ENCODE assay signal across 1 cellular context in the genomic region with DNA sequence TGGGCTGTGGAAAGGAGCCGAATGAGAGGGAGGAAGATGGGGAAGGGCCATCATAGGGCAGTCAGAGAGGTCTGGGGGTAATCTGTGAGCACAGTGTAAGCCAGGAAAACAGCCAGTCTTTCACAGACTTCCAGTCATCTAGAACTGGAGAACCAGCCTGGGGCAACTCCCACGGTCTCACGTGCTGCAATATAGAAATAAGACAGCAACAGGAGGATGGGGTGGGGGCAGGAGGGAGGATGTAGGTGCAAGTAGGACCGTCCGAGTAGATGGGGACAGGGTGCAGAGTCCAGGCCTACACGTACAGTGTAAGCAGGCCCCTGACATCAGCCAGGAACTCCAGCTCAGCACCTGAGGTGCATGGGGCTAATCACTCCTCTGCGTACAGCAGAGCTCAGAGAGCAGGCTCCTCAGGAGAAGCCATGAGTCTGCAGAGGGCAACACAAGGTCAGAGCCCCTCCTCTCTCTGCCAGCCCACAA.
TF ChIP-seq lines count a peak whose summit lies in the region.

No MANE protein-coding gene starts in this region.

TF ChIP-seq in HepG2, 621 proteins besides CTCF, POLR2A, EP300 and RAD21 (continued from another document and continues in another):
- TF ChIP-seq, protein P1, sequence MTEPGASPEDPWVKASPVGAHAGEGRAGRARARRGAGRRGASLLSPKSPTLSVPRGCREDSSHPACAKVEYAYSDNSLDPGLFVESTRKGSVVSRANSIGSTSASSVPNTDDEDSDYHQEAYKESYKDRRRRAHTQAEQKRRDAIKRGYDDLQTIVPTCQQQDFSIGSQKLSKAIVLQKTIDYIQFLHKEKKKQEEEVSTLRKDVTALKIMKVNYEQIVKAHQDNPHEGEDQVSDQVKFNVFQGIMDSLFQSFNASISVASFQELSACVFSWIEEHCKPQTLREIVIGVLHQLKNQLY (CRISPR knock-in tag; IDR thresholded peaks at IDR 0.05) = peak; percentile 53; the same call in 1 of the 2 replicates
- TF ChIP-seq, protein P2, sequence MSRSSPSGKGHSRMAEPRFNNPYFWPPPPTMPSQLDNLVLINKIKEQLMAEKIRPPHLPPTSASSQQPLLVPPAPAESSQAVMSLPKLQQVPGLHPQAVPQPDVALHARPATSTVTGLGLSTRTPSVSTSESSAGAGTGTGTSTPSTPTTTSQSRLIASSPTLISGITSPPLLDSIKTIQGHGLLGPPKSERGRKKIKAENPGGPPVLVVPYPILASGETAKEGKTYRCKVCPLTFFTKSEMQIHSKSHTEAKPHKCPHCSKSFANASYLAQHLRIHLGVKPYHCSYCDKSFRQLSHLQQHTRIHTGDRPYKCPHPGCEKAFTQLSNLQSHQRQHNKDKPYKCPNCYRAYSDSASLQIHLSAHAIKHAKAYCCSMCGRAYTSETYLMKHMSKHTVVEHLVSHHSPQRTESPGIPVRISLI (CRISPR knock-in tag; IDR thresholded peaks at IDR 0.05; ENCODE audit: borderline replicate concordance) = no peak
- TF ChIP-seq TCF7L2 (IDR thresholded peaks at IDR 0.05; ENCODE audit: low read depth, low read length) = no peak
- 0 out of 2 replicates have a peak, but pooled peaks have one; percentile 34 for TF ChIP-seq ZNF792 (CRISPR knock-in tag; IDR thresholded peaks at IDR 0.05)
- TF ChIP-seq, protein P3, sequence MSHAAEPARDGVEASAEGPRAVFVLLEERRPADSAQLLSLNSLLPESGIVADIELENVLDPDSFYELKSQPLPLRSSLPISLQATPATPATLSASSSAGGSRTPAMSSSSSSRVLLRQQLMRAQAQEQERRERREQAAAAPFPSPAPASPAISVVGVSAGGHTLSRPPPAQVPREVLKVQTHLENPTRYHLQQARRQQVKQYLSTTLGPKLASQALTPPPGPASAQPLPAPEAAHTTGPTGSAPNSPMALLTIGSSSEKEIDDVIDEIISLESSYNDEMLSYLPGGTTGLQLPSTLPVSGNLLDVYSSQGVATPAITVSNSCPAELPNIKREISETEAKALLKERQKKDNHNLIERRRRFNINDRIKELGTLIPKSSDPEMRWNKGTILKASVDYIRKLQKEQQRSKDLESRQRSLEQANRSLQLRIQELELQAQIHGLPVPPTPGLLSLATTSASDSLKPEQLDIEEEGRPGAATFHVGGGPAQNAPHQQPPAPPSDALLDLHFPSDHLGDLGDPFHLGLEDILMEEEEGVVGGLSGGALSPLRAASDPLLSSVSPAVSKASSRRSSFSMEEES (CRISPR knock-in tag; IDR thresholded peaks at IDR 0.05) = peak; percentile 49; the same call in 1 of the 2 replicates
- peak; percentile 73 for TF ChIP-seq HNF4G (IDR thresholded peaks at IDR 0.05; ENCODE audit: borderline replicate concordance, low read depth, low read length)
- TF ChIP-seq HNF4G (CRISPR knock-in tag; IDR thresholded peaks at IDR 0.05; ENCODE audit: borderline replicate concordance, low read depth) = peak; percentile 68; the same call in 1 of the 2 replicates
- TF ChIP-seq, protein P4, sequence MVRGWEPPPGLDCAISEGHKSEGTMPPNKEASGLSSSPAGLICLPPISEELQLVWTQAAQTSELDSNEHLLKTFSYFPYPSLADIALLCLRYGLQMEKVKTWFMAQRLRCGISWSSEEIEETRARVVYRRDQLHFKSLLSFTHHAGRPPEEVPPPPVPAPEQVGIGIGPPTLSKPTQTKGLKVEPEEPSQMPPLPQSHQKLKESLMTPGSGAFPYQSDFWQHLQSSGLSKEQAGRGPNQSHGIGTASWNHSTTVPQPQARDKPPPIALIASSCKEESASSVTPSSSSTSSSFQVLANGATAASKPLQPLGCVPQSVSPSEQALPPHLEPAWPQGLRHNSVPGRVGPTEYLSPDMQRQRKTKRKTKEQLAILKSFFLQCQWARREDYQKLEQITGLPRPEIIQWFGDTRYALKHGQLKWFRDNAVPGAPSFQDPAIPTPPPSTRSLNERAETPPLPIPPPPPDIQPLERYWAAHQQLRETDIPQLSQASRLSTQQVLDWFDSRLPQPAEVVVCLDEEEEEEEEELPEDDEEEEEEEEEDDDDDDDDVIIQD (CRISPR knock-in tag; IDR thresholded peaks at IDR 0.05; ENCODE audit: low read depth) = peak; percentile 76; the same call in 1 of the 2 replicates
- peak; percentile 23 for TF ChIP-seq XRCC5 (optimal IDR thresholded peaks at IDR 0.05; ENCODE audit: low read length)
- TF ChIP-seq, protein P5, sequence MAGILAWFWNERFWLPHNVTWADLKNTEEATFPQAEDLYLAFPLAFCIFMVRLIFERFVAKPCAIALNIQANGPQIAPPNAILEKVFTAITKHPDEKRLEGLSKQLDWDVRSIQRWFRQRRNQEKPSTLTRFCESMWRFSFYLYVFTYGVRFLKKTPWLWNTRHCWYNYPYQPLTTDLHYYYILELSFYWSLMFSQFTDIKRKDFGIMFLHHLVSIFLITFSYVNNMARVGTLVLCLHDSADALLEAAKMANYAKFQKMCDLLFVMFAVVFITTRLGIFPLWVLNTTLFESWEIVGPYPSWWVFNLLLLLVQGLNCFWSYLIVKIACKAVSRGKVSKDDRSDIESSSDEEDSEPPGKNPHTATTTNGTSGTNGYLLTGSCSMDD (CRISPR knock-in tag; IDR thresholded peaks at IDR 0.05) = no peak
- TF ChIP-seq ZMYM3 (CRISPR knock-in tag; IDR thresholded peaks at IDR 0.05) = peak; percentile 91
- TF ChIP-seq KMT2B (CRISPR knock-in tag; IDR thresholded peaks at IDR 0.05) = no peak
- TF ChIP-seq PHF5A (CRISPR knock-in tag; IDR thresholded peaks at IDR 0.05; ENCODE audit: low read depth, unreplicated experiment) = no peak
- TF ChIP-seq ZNF607 (CRISPR knock-in tag; IDR thresholded peaks at IDR 0.05; ENCODE audit: borderline replicate concordance) = 0 out of 2 replicates have a peak, but pooled peaks have one; percentile 44
- no peak for TF ChIP-seq ZNF337 (CRISPR knock-in tag; IDR thresholded peaks at IDR 0.05; ENCODE audit: borderline replicate concordance, low read depth)
- TF ChIP-seq TARDBP (CRISPR knock-in tag; IDR thresholded peaks at IDR 0.05) = 0 out of 2 replicates have a peak, but pooled peaks have one; percentile 48
- peak; percentile 86 for TF ChIP-seq MED1 (CRISPR knock-in tag; IDR thresholded peaks at IDR 0.05)
- TF ChIP-seq ZNF546 (CRISPR knock-in tag; conservative IDR thresholded peaks at IDR 0.05) = no peak
- TF ChIP-seq NCOA2 (CRISPR knock-in tag; IDR thresholded peaks at IDR 0.05) = peak; percentile 64
- TF ChIP-seq, protein P6, sequence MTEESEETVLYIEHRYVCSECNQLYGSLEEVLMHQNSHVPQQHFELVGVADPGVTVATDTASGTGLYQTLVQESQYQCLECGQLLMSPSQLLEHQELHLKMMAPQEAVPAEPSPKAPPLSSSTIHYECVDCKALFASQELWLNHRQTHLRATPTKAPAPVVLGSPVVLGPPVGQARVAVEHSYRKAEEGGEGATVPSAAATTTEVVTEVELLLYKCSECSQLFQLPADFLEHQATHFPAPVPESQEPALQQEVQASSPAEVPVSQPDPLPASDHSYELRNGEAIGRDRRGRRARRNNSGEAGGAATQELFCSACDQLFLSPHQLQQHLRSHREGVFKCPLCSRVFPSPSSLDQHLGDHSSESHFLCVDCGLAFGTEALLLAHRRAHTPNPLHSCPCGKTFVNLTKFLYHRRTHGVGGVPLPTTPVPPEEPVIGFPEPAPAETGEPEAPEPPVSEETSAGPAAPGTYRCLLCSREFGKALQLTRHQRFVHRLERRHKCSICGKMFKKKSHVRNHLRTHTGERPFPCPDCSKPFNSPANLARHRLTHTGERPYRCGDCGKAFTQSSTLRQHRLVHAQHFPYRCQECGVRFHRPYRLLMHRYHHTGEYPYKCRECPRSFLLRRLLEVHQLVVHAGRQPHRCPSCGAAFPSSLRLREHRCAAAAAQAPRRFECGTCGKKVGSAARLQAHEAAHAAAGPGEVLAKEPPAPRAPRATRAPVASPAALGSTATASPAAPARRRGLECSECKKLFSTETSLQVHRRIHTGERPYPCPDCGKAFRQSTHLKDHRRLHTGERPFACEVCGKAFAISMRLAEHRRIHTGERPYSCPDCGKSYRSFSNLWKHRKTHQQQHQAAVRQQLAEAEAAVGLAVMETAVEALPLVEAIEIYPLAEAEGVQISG (CRISPR knock-in tag; IDR thresholded peaks at IDR 0.05) = peak; percentile 56; the same call in 1 of the 2 replicates
- no peak for TF ChIP-seq ZNF17 (CRISPR knock-in tag; IDR thresholded peaks at IDR 0.05)
- TF ChIP-seq, protein P7, sequence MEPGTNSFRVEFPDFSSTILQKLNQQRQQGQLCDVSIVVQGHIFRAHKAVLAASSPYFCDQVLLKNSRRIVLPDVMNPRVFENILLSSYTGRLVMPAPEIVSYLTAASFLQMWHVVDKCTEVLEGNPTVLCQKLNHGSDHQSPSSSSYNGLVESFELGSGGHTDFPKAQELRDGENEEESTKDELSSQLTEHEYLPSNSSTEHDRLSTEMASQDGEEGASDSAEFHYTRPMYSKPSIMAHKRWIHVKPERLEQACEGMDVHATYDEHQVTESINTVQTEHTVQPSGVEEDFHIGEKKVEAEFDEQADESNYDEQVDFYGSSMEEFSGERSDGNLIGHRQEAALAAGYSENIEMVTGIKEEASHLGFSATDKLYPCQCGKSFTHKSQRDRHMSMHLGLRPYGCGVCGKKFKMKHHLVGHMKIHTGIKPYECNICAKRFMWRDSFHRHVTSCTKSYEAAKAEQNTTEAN (CRISPR knock-in tag; conservative IDR thresholded peaks at IDR 0.05) = 0 out of 2 replicates have a peak, but pooled peaks have one; percentile 32
- TF ChIP-seq, protein P8, sequence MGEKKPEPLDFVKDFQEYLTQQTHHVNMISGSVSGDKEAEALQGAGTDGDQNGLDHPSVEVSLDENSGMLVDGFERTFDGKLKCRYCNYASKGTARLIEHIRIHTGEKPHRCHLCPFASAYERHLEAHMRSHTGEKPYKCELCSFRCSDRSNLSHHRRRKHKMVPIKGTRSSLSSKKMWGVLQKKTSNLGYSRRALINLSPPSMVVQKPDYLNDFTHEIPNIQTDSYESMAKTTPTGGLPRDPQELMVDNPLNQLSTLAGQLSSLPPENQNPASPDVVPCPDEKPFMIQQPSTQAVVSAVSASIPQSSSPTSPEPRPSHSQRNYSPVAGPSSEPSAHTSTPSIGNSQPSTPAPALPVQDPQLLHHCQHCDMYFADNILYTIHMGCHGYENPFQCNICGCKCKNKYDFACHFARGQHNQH (CRISPR knock-in tag; IDR thresholded peaks at IDR 0.05) = peak; percentile 59; the same call in 1 of the 2 replicates
- TF ChIP-seq, protein P9, sequence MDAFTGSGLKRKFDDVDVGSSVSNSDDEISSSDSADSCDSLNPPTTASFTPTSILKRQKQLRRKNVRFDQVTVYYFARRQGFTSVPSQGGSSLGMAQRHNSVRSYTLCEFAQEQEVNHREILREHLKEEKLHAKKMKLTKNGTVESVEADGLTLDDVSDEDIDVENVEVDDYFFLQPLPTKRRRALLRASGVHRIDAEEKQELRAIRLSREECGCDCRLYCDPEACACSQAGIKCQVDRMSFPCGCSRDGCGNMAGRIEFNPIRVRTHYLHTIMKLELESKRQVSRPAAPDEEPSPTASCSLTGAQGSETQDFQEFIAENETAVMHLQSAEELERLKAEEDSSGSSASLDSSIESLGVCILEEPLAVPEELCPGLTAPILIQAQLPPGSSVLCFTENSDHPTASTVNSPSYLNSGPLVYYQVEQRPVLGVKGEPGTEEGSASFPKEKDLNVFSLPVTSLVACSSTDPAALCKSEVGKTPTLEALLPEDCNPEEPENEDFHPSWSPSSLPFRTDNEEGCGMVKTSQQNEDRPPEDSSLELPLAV (CRISPR knock-in tag; conservative IDR thresholded peaks at IDR 0.05; ENCODE audit: low read depth) = no peak
- TF ChIP-seq CHD4 (IDR thresholded peaks at IDR 0.05; ENCODE audit: borderline replicate concordance, low read length) = 0 out of 2 replicates have a peak, but pooled peaks have one; percentile 25
- TF ChIP-seq CBFB (CRISPR knock-in tag; IDR thresholded peaks at IDR 0.05) = no peak
- peak; percentile 59; the same call in 1 of the 2 replicates for TF ChIP-seq KDM6A (CRISPR knock-in tag; IDR thresholded peaks at IDR 0.05; ENCODE audit: low read depth)
- TF ChIP-seq, protein P10, sequence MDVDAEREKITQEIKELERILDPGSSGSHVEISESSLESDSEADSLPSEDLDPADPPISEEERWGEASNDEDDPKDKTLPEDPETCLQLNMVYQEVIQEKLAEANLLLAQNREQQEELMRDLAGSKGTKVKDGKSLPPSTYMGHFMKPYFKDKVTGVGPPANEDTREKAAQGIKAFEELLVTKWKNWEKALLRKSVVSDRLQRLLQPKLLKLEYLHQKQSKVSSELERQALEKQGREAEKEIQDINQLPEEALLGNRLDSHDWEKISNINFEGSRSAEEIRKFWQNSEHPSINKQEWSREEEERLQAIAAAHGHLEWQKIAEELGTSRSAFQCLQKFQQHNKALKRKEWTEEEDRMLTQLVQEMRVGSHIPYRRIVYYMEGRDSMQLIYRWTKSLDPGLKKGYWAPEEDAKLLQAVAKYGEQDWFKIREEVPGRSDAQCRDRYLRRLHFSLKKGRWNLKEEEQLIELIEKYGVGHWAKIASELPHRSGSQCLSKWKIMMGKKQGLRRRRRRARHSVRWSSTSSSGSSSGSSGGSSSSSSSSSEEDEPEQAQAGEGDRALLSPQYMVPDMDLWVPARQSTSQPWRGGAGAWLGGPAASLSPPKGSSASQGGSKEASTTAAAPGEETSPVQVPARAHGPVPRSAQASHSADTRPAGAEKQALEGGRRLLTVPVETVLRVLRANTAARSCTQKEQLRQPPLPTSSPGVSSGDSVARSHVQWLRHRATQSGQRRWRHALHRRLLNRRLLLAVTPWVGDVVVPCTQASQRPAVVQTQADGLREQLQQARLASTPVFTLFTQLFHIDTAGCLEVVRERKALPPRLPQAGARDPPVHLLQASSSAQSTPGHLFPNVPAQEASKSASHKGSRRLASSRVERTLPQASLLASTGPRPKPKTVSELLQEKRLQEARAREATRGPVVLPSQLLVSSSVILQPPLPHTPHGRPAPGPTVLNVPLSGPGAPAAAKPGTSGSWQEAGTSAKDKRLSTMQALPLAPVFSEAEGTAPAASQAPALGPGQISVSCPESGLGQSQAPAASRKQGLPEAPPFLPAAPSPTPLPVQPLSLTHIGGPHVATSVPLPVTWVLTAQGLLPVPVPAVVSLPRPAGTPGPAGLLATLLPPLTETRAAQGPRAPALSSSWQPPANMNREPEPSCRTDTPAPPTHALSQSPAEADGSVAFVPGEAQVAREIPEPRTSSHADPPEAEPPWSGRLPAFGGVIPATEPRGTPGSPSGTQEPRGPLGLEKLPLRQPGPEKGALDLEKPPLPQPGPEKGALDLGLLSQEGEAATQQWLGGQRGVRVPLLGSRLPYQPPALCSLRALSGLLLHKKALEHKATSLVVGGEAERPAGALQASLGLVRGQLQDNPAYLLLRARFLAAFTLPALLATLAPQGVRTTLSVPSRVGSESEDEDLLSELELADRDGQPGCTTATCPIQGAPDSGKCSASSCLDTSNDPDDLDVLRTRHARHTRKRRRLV (CRISPR knock-in tag; IDR thresholded peaks at IDR 0.05) = no peak
- TF ChIP-seq MAZ (IDR thresholded peaks at IDR 0.05; ENCODE audit: borderline replicate concordance, low read depth, low read length) = peak; percentile 46; the same call in 1 of the 2 replicates
- no peak for TF ChIP-seq MAZ (CRISPR knock-in tag; IDR thresholded peaks at IDR 0.05; ENCODE audit: low read depth)
- no peak for TF ChIP-seq LCORL (IDR thresholded peaks at IDR 0.05)
- 0 out of 2 replicates have a peak, but pooled peaks have one; percentile 41 for TF ChIP-seq LCORL (CRISPR knock-in tag; IDR thresholded peaks at IDR 0.05)
- TF ChIP-seq, protein P11, sequence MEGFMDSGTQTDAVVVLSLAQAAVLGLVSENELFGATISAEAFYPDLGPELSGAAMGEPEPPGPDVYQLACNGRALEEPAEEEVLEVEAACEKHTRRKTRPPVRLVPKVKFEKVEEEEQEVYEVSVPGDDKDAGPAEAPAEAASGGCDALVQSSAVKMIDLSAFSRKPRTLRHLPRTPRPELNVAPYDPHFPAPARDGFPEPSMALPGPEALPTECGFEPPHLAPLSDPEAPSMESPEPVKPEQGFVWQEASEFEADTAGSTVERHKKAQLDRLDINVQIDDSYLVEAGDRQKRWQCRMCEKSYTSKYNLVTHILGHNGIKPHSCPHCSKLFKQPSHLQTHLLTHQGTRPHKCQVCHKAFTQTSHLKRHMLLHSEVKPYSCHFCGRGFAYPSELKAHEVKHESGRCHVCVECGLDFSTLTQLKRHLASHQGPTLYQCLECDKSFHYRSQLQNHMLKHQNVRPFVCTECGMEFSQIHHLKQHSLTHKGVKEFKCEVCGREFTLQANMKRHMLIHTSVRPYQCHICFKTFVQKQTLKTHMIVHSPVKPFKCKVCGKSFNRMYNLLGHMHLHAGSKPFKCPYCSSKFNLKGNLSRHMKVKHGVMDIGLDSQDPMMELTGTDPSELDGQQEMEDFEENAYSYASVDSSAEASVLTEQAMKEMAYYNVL (CRISPR knock-in tag; IDR thresholded peaks at IDR 0.05; ENCODE audit: borderline replicate concordance) = peak; percentile 64; the same call in 1 of the 2 replicates
